15 cellular contexts compared by ENCODE assay signal in the genomic region with DNA sequence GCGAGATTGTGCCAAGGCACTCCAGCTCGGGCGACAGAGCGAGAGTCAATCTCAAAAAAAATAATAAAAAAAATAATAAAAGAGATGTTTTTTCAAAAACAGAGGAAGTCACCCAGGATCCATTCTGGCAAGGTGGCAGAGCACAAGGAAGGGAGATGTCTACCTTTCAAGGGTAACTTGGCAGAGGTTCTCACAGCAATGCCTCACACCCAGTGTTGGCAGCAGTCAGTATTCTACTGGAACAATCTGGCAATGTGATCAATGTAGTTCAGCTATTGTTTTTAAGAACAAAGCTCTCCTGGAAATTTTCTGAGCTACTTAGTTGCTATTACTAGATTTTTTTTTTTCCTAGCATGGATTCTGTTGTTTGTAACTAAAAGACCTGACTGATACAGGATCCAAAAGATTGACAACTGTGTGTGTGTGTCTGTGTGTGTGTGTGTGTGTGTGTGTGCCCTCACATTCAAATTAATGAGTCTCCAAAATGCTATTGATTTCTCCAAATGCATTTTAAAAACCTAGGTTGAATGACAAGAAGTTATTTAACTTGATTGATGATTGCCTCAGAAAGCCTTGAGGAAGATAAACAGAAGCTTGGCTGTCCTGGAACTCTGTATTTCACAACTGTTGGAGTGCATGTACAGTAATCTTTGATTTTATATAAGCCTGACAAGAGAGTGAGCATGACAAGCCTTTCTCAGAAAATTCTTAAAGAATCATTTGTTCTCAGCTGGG.
A peak's percentile ranks its signal among the peaks of the same experiment; 100 is the strongest.
DNase-seq lines count a peak whose midpoint lies in the region; ATAC-seq and TF ChIP-seq lines count a peak whose summit lies in the region.
"Had no signal": no experiment of that assay in that cellular context is flagged by ENCODE, and none has a peak within 500 bp of the region (broad histone marks: within the 10 kb centered on the region; RNA-seq: fewer than 3 reads in every experiment).

No MANE protein-coding gene starts in this region.

- no peaks in the 10 kb centered on the region for H3K27me3 ChIP-seq in spleen (replicated peaks in 1 of 7)
- H3K27me3 ChIP-seq: MG63 had no signal

- no peak for TF ChIP-seq POLR2A in spleen (IDR thresholded peaks at IDR 0.05)

- intact Hi-C loops in spleen (cut with DNase I; ENCODE audit: low total_unique reads) (no loop called here), posterior cingulate gyrus (cut with DNase I) (no loop called here)

- no peaks in the 10 kb centered on the region for H3K36me3 ChIP-seq in spleen
- H3K36me3 ChIP-seq: MG63 had no signal

- peak; percentile 58 for ATAC-seq in left lobe of liver
- no peak for ATAC-seq in HG02840 (IDR thresholded peaks at IDR 0.05; ENCODE audit: low FRiP score, unreplicated experiment)

- DNase-seq in NCI-H226 (peak; percentile 10), choroid plexus epithelial cell (ENCODE audit: low read depth) (peak; percentile 37), left lobe of liver (ENCODE audit: low spot score) (no peak), spleen (peak; percentile 4), nucleus accumbens (lab: John Stamatoyannopoulos, UW) (no peak), posterior cingulate gyrus (no peak)
- DNase-seq: AML-193, Caco-2, H7, MG63, NCI-H1417, NCI-H2081, NCI-H2227 treated with DMSO at 0.1 percent for 48 hours had no signal

- H3K4me3 ChIP-seq in choroid plexus epithelial cell (ENCODE audit: low read depth, low read length) (no peak overlapping the region), spleen (no peak overlapping the region)
- H3K4me3 ChIP-seq: MG63, PC-9 had no signal

- H3K9me3 ChIP-seq in spleen, result no peaks in the 10 kb centered on the region
- H3K9me3 ChIP-seq: Caco-2 had no signal

- TF ChIP-seq CTCF in choroid plexus epithelial cell (conservative IDR thresholded peaks at IDR 0.05; ENCODE audit: low read depth, low read length), result no peak
- TF ChIP-seq CTCF in spleen (IDR thresholded peaks at IDR 0.05 in 8 of 11, conservative IDR thresholded peaks at IDR 0.05 in 3 of 11), result no peak

- 96 to 100% (median 97%) methylated on average over 4 of the region's 4 CpGs for WGBS in spleen, 5 donors

- no peaks in the 10 kb centered on the region for H3K4me1 ChIP-seq in spleen

- H3K27ac ChIP-seq in spleen, result no peak overlapping the region
- H3K27ac ChIP-seq: PC-9 had no signal

Comparison
In these comparisons a context has a peak if more than half of its experiments do, and no peak if none do; other contexts are left out.
1. DNase-seq: peak in NCI-H226 (single experiment), choroid plexus epithelial cell (single experiment) and spleen (single experiment); none in left lobe of liver (single experiment), nucleus accumbens (0 of 56) and posterior cingulate gyrus (0 of 10).